1 cellular context compared by ENCODE assay signal in genomic region chr6:79984261-79984660, GRCh38.
TF ChIP-seq lines count a peak whose summit lies in the region.

No MANE protein-coding gene starts in this region.

TF ChIP-seq in K562, 482 proteins besides CTCF, POLR2A, EP300 and RAD21:
- TF ChIP-seq SMARCC2 (IDR thresholded peaks at IDR 0.05; ENCODE audit: low read depth) = no peak
- no peak for TF ChIP-seq MAFK (IDR thresholded peaks at IDR 0.05; ENCODE audit: low read length)
- TF ChIP-seq ZNF274 (IDR thresholded peaks at IDR 0.05; ENCODE audit: borderline replicate concordance, low read depth, low read length) = no peak
- TF ChIP-seq PTRF (tag; IDR thresholded peaks at IDR 0.05) = no peak
- TF ChIP-seq TBP (optimal IDR thresholded peaks at IDR 0.05; ENCODE audit: low read depth, low read length) = no peak
- no peak for TF ChIP-seq ZNF695 (CRISPR knock-in tag; IDR thresholded peaks at IDR 0.05)
- no peak for TF ChIP-seq ETS2 (tag; IDR thresholded peaks at IDR 0.05; ENCODE audit: borderline replicate concordance, poor library complexity, severe bottlenecking)
- no peak for TF ChIP-seq BCLAF1 (IDR thresholded peaks at IDR 0.05; ENCODE audit: borderline replicate concordance in 1 of 2, control insufficient read depth in 1 of 2, low read depth in 2 of 2, low read length in 1 of 2)
- no peak for TF ChIP-seq SIX5 (IDR thresholded peaks at IDR 0.05; ENCODE audit: borderline replicate concordance in 1 of 2, insufficient read depth in 1 of 2, low read depth in 1 of 2, low read length in 2 of 2)
- no peak for TF ChIP-seq JUN (IDR thresholded peaks at IDR 0.05; ENCODE audit: borderline replicate concordance, low read depth, low read length)
- TF ChIP-seq JUN (CRISPR knock-in tag; IDR thresholded peaks at IDR 0.05; ENCODE audit: borderline replicate concordance) = no peak
- TF ChIP-seq TCF7L2 (IDR thresholded peaks at IDR 0.05; ENCODE audit: low read depth, low read length) = no peak
- TF ChIP-seq NR2F6 (CRISPR knock-in tag; IDR thresholded peaks at IDR 0.05) = no peak
- TF ChIP-seq MYNN (IDR thresholded peaks at IDR 0.05) = no peak
- TF ChIP-seq MYNN (CRISPR knock-in tag; IDR thresholded peaks at IDR 0.05) = no peak
- TF ChIP-seq MBD1 (CRISPR knock-in tag; IDR thresholded peaks at IDR 0.05) = no peak
- no peak for TF ChIP-seq PTBP1 (IDR thresholded peaks at IDR 0.05; ENCODE audit: low read depth, low read length)
- no peak for TF ChIP-seq POLR2G (IDR thresholded peaks at IDR 0.05; ENCODE audit: low read depth, low read length)
- TF ChIP-seq BRCA1 (IDR thresholded peaks at IDR 0.05) = no peak
- TF ChIP-seq BRCA1 (CRISPR knock-in tag; IDR thresholded peaks at IDR 0.05) = no peak
